26 cellular contexts compared by ENCODE assay signal in the genomic region with DNA sequence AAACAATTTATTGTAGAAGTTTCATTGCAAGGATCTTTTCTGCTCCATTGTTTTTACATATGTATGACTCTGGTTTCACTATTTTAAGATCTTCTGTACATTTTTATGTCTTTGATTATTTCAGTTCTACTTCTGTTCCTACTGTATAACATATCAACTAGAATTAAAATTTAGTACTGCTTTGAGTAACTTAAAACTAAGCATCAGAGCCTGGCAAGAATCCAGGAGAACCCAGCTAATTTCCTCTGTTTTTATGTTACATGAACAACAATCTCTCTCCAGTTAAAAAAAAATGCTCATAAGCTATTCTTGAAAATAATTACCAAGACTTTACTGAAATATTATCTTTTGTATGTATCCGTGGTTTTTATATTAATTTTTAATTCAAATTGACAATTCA.
"Had no signal": no experiment of that assay in that cellular context is flagged by ENCODE, and none has a peak within 500 bp of the region (broad histone marks: within the 10 kb centered on the region; RNA-seq: fewer than 3 reads in every experiment).

No MANE protein-coding gene starts in this region.

- H3K27ac ChIP-seq: left ventricle myocardium inferior, neural progenitor cell, neutrophil, parathyroid adenoma, sigmoid colon, spleen, suprapubic skin, thoracic aorta, tibial artery, upper lobe of right lung had no signal

- H3K27me3 ChIP-seq: neural progenitor cell, neutrophil, sigmoid colon, spleen, suprapubic skin, tibial artery, upper lobe of right lung had no signal

- H3K36me3 ChIP-seq: left ventricle myocardium inferior, neutrophil, spleen, suprapubic skin, thoracic aorta, tibial artery, upper lobe of right lung had no signal

- H3K4me3 ChIP-seq: left ventricle myocardium inferior, lung, neural progenitor cell, sigmoid colon, spleen, suprapubic skin, thoracic aorta, tibial artery, upper lobe of right lung had no signal

- H3K9me3 ChIP-seq: left ventricle myocardium inferior, neutrophil, sigmoid colon, spleen, suprapubic skin, thoracic aorta, tibial artery, upper lobe of right lung had no signal

- DNase-seq: hypothalamus; immature natural killer cell; islet precursor cell; left ventricle myocardium inferior; mesendoderm; naive B cell; natural killer cell; nephron progenitor cell; occipital lobe; retina; right cardiac atrium; sigmoid colon; small intestine; spleen; stimulated activated CD4-positive, alpha-beta T cell treated with anti-CD3 and anti-CD28 coated beads, Interleukin-4, amount 100 ng/mL, for 24 hours; stimulated activated naive CD4-positive, alpha-beta T cell; tibial artery; trophoblast cell; upper lobe of right lung had no signal

- H3K9ac ChIP-seq: neural progenitor cell, parathyroid adenoma had no signal

- ATAC-seq: natural killer cell; right cardiac atrium; stimulated activated effector memory CD8-positive, alpha-beta T cell treated with anti-CD3 and anti-CD28 coated beads, Interleukin-12 subunit alpha, Interleukin-12 subunit beta, amount 100 ng/mL, for 72 hours; upper lobe of right lung had no signal

- H3K4me1 ChIP-seq: left ventricle myocardium inferior, parathyroid adenoma, spleen, suprapubic skin, tibial artery, upper lobe of right lung had no signal
